Comparison of ENCODE assay signal across 2 cellular contexts in genomic region chr3:48369685-48370329, GRCh38.
TF ChIP-seq lines count a peak whose summit lies in the region.

No MANE protein-coding gene starts in this region.

TF ChIP-seq in GM23338, 12 proteins besides CTCF, POLR2A, EP300 and RAD21:
- TF ChIP-seq EZH2 (IDR thresholded peaks at IDR 0.05; ENCODE audit: low read depth, unreplicated experiment) = no peak
- TF ChIP-seq STAT1 (IDR thresholded peaks at IDR 0.05; ENCODE audit: unreplicated experiment) = no peak
- TF ChIP-seq REST (IDR thresholded peaks at IDR 0.05; ENCODE audit: unreplicated experiment) = no peak
- no peak for TF ChIP-seq JUNB (IDR thresholded peaks at IDR 0.05; ENCODE audit: unreplicated experiment)
- TF ChIP-seq, protein P1, sequence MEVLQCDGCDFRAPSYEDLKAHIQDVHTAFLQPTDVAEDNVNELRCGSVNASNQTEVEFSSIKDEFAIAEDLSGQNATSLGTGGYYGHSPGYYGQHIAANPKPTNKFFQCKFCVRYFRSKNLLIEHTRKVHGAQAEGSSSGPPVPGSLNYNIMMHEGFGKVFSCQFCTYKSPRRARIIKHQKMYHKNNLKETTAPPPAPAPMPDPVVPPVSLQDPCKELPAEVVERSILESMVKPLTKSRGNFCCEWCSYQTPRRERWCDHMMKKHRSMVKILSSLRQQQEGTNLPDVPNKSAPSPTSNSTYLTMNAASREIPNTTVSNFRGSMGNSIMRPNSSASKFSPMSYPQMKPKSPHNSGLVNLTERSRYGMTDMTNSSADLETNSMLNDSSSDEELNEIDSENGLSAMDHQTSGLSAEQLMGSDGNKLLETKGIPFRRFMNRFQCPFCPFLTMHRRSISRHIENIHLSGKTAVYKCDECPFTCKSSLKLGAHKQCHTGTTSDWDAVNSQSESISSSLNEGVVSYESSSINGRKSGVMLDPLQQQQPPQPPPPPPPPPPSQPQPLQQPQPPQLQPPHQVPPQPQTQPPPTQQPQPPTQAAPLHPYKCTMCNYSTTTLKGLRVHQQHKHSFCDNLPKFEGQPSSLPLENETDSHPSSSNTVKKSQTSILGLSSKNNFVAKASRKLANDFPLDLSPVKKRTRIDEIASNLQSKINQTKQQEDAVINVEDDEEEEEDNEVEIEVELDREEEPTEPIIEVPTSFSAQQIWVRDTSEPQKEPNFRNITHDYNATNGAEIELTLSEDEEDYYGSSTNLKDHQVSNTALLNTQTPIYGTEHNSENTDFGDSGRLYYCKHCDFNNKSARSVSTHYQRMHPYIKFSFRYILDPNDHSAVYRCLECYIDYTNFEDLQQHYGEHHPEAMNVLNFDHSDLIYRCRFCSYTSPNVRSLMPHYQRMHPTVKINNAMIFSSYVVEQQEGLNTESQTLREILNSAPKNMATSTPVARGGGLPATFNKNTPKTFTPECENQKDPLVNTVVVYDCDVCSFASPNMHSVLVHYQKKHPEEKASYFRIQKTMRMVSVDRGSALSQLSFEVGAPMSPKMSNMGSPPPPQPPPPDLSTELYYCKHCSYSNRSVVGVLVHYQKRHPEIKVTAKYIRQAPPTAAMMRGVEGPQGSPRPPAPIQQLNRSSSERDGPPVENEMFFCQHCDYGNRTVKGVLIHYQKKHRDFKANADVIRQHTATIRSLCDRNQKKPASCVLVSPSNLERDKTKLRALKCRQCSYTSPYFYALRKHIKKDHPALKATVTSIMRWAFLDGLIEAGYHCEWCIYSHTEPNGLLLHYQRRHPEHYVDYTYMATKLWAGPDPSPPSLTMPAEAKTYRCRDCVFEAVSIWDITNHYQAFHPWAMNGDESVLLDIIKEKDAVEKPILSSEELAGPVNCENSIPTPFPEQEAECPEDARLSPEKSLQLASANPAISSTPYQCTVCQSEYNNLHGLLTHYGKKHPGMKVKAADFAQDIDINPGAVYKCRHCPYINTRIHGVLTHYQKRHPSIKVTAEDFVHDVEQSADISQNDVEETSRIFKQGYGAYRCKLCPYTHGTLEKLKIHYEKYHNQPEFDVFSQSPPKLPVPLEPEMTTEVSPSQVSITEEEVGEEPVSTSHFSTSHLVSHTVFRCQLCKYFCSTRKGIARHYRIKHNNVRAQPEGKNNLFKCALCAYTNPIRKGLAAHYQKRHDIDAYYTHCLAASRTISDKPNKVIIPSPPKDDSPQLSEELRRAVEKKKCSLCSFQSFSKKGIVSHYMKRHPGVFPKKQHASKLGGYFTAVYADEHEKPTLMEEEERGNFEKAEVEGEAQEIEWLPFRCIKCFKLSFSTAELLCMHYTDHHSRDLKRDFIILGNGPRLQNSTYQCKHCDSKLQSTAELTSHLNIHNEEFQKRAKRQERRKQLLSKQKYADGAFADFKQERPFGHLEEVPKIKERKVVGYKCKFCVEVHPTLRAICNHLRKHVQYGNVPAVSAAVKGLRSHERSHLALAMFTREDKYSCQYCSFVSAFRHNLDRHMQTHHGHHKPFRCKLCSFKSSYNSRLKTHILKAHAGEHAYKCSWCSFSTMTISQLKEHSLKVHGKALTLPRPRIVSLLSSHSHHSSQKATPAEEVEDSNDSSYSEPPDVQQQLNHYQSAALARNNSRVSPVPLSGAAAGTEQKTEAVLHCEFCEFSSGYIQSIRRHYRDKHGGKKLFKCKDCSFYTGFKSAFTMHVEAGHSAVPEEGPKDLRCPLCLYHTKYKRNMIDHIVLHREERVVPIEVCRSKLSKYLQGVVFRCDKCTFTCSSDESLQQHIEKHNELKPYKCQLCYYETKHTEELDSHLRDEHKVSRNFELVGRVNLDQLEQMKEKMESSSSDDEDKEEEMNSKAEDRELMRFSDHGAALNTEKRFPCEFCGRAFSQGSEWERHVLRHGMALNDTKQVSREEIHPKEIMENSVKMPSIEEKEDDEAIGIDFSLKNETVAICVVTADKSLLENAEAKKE (CRISPR knock-in tag; IDR thresholded peaks at IDR 0.05) = no peak
- no peak for TF ChIP-seq ZNF114 (CRISPR knock-in tag; IDR thresholded peaks at IDR 0.05)
- TF ChIP-seq ZNF331 (CRISPR knock-in tag; IDR thresholded peaks at IDR 0.05; ENCODE audit: low read depth) = no peak
- no peak for TF ChIP-seq CREB1 (CRISPR knock-in tag; IDR thresholded peaks at IDR 0.05; ENCODE audit: low read depth)

TF ChIP-seq in H1, 55 proteins besides CTCF, POLR2A, EP300 and RAD21:
- TF ChIP-seq TAF7 (optimal IDR thresholded peaks at IDR 0.05; ENCODE audit: borderline replicate concordance, low read depth, low read length) = peak; percentile 67
- TF ChIP-seq RBBP5 (IDR thresholded peaks at IDR 0.05; ENCODE audit: borderline replicate concordance, low read depth, low read length) = no peak
- no peak for TF ChIP-seq TCF12 (IDR thresholded peaks at IDR 0.05; ENCODE audit: low read depth, low read length)
